Comparison of ENCODE assay signal across 1 cellular context in the genomic region with DNA sequence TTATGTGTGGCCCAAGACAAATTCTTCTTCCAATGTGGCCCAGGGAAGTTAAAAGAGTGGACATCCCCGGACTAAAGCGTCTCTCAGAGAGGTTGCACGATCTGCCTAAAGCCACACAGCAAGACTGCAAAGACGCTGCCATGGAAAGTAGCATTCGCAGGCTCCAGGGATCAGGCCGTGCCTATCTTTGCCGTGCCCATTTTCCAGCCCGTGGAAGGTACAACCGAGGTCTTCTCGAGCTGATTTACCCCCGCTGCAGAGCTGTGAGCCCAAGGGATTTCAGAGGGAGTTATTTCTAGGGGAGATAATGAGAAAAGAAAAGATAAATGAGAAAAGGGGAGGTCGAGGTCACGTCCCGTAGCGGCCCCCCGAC.
TF ChIP-seq lines count a peak whose summit lies in the region.

No MANE protein-coding gene starts in this region.

TF ChIP-seq in liver, 16 proteins besides CTCF, POLR2A, EP300 and RAD21 (continued from another document):
- TF ChIP-seq, protein P1, sequence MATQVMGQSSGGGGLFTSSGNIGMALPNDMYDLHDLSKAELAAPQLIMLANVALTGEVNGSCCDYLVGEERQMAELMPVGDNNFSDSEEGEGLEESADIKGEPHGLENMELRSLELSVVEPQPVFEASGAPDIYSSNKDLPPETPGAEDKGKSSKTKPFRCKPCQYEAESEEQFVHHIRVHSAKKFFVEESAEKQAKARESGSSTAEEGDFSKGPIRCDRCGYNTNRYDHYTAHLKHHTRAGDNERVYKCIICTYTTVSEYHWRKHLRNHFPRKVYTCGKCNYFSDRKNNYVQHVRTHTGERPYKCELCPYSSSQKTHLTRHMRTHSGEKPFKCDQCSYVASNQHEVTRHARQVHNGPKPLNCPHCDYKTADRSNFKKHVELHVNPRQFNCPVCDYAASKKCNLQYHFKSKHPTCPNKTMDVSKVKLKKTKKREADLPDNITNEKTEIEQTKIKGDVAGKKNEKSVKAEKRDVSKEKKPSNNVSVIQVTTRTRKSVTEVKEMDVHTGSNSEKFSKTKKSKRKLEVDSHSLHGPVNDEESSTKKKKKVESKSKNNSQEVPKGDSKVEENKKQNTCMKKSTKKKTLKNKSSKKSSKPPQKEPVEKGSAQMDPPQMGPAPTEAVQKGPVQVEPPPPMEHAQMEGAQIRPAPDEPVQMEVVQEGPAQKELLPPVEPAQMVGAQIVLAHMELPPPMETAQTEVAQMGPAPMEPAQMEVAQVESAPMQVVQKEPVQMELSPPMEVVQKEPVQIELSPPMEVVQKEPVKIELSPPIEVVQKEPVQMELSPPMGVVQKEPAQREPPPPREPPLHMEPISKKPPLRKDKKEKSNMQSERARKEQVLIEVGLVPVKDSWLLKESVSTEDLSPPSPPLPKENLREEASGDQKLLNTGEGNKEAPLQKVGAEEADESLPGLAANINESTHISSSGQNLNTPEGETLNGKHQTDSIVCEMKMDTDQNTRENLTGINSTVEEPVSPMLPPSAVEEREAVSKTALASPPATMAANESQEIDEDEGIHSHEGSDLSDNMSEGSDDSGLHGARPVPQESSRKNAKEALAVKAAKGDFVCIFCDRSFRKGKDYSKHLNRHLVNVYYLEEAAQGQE (IDR thresholded peaks at IDR 0.05), result no peak
- TF ChIP-seq FOXA1 (IDR thresholded peaks at IDR 0.05) (no peak), GABPA (IDR thresholded peaks at IDR 0.05 in 1 of 2, conservative IDR thresholded peaks at IDR 0.05 in 1 of 2) (no peak), HNF4A (conservative IDR thresholded peaks at IDR 0.05) (no peak), JUND (IDR thresholded peaks at IDR 0.05) (no peak), NR2F2 (IDR thresholded peaks at IDR 0.05) (no peak), TAF1 (conservative IDR thresholded peaks at IDR 0.05) (no peak), EGR1 (IDR thresholded peaks at IDR 0.05; ENCODE audit: low read depth in 2 of 2) (no peak), HNF4G (IDR thresholded peaks at IDR 0.05) (no peak), SP1 (IDR thresholded peaks at IDR 0.05) (no peak)
- TF ChIP-seq, protein P2, sequence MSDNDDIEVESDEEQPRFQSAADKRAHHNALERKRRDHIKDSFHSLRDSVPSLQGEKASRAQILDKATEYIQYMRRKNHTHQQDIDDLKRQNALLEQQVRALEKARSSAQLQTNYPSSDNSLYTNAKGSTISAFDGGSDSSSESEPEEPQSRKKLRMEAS (IDR thresholded peaks at IDR 0.05), result no peak
TF ChIP-seq in liver: peak in this region for 0.
